In genomic region chr3:78880588-78881461, GRCh38 we compare ENCODE assay signal across 11 cellular contexts.
DNase-seq lines count a peak whose midpoint lies in the region; ATAC-seq and TF ChIP-seq lines count a peak whose summit lies in the region.
"Had no signal": no experiment of that assay in that cellular context is flagged by ENCODE, and none has a peak within 500 bp of the region (broad histone marks: within the 10 kb centered on the region; RNA-seq: fewer than 3 reads in every experiment).

No MANE protein-coding gene starts in this region.

- peak overlapping the region; percentile 73 for H3K9ac ChIP-seq in adipocyte (ENCODE audit: low read length)

- H3K36me3 ChIP-seq in adipocyte (ENCODE audit: control insufficient read depth, insufficient read depth, low read length, severe bottlenecking) (no peaks in the 10 kb centered on the region), uterus (no peaks in the 10 kb centered on the region)

- H3K4me3 ChIP-seq in adipocyte (ENCODE audit: low read length): peak overlapping the region; percentile 73
- H3K4me3 ChIP-seq in uterus: no peak overlapping the region

- H3K9me3 ChIP-seq in adipocyte (ENCODE audit: control insufficient read depth, low read length) (no peaks in the 10 kb centered on the region), uterus (no peaks in the 10 kb centered on the region)

- TF ChIP-seq POLR2A in uterus (IDR thresholded peaks at IDR 0.05): no peak

- H3K27me3 ChIP-seq in adipocyte (replicated peaks; ENCODE audit: control insufficient read depth, insufficient read depth, low read length) (no peaks in the 10 kb centered on the region), uterus (no peaks in the 10 kb centered on the region)

- peak overlapping the region in 1 of 2 donors; percentile 10 for H3K27ac ChIP-seq in uterus

- peak; percentile 61 for DNase-seq in COLO829 (ENCODE audit: low spot score)
- DNase-seq in adipocyte (ENCODE audit: low read depth): no peak
- no peak for DNase-seq in Right ventricle myocardium superior
- DNase-seq in pons (ENCODE audit: low spot score): peak; percentile 83
- no peak for DNase-seq in uterus
- DNase-seq in RKO (ENCODE audit: low spot score): no peak
- DNase-seq: activated gamma-delta T cell treated with Interleukin-2 at 50 U/mL for 16 hours, kidney, T-helper 17 cell had no signal

- no peak for TF ChIP-seq CTCF in uterus (IDR thresholded peaks at IDR 0.05)

- ATAC-seq in Right ventricle myocardium superior (ENCODE audit: poor library complexity) (peak; percentile 88), HG03159 (IDR thresholded peaks at IDR 0.05; ENCODE audit: unreplicated experiment) (no peak), HG03280 (IDR thresholded peaks at IDR 0.05; ENCODE audit: unreplicated experiment) (no peak)
- ATAC-seq: T-helper 17 cell had no signal

- peaks cover 24% of the 10 kb centered on the region for H3K4me1 ChIP-seq in adipocyte (ENCODE audit: control insufficient read depth, insufficient read depth, low read length)
- H3K4me1 ChIP-seq in uterus: no peaks in the 10 kb centered on the region

- intact Hi-C loops in Right ventricle myocardium superior (cut with DNase I) (no loop called here), uterus (cut with DNase I; ENCODE audit: low total_unique reads) (no loop called here)

Comparison
In these comparisons a context has a peak if more than half of its experiments do, and no peak if none do; other contexts are left out.
1. DNase-seq: peak in COLO829 (single experiment) and pons (single experiment); none in adipocyte (single experiment), Right ventricle myocardium superior (single experiment), uterus (0 of 2) and RKO (single experiment).